ENCODE assay signal across 21 cellular contexts in genomic region chr12:109988274-109988673, GRCh38. TPM values are rescaled to one million over a fixed set of nuclear protein-coding genes. Genes with fewer than 3 reads are reported as not detected.
A peak's percentile ranks its signal among the peaks of the same experiment; 100 is the strongest.
DNase-seq lines count a peak whose midpoint lies in the region; ATAC-seq and TF ChIP-seq lines count a peak whose summit lies in the region.
"Had no signal": no experiment of that assay in that cellular context is flagged by ENCODE, and none has a peak within 500 bp of the region (broad histone marks: within the 10 kb centered on the region; RNA-seq: fewer than 3 reads in every experiment).

No MANE protein-coding gene starts in this region.

- TF ChIP-seq POLR2A in heart left ventricle (IDR thresholded peaks at IDR 0.05): no peak

- POLR2A ChIA-PET in WTC11 (lab: Charles Lee): no interaction called here

- no peaks in the 10 kb centered on the region for H3K9me3 Mint-ChIP-seq in HFFc6
- H3K9me3 Mint-ChIP-seq in WTC11: peaks cover 4% of the 10 kb centered on the region; the same call in 1 of the 2 replicates
- H3K9me3 Mint-ChIP-seq: CD8-positive, alpha-beta memory T cell had no signal

- H3K4me3 ChIP-seq in heart left ventricle (no peak overlapping the region), coronary artery (no peak overlapping the region)
- H3K4me3 ChIP-seq: BLaER1, HAP-1, MG63 had no signal

- peaks cover 18% of the 10 kb centered on the region for H3K36me3 Mint-ChIP-seq in HFFc6 (ENCODE audit: low read depth)
- peaks cover 27% of the 10 kb centered on the region for H3K36me3 Mint-ChIP-seq in WTC11

- 87 to 94% (median 93%) methylated on average over 10 of the region's 10 CpGs for WGBS in heart left ventricle, 4 donors

- H3K27me3 ChIP-seq in heart left ventricle: no peaks in the 10 kb centered on the region
- H3K27me3 ChIP-seq: BLaER1, MG63 had no signal

- intact Hi-C loops in heart left ventricle (cut with DNase I): no loop called here
- intact Hi-C loops in Right ventricle myocardium superior (cut with DNase I): no loop called here

- no peak for TF ChIP-seq CTCF in heart left ventricle (IDR thresholded peaks at IDR 0.05)
- no peak; the same call in 1 of the 2 replicates for TF ChIP-seq CTCF in HFFc6 (IDR thresholded peaks at IDR 0.05)
- TF ChIP-seq CTCF in WTC11 (IDR thresholded peaks at IDR 0.05): no peak
- TF ChIP-seq CTCF in coronary artery (IDR thresholded peaks at IDR 0.05): peak; percentile 13

- DNase-seq in heart left ventricle (no peak), Right ventricle myocardium superior (no peak), HFFc6 (no peak), WTC11 (ENCODE audit: low spot score) (no peak), coronary artery (ENCODE audit: low spot score) (no peak)
- DNase-seq in stimulated activated CD4-positive, alpha-beta T cell treated with anti-CD3 and anti-CD28 coated beads, Interleukin-12 subunit alpha, Interleukin-12 subunit beta, amount 100 ng/mL, for 4 hours: no peak
- DNase-seq: CD8-positive, alpha-beta memory T cell; GF-D8; MG63; NCI-H1092 treated with DMSO at 0.1 percent for 48 hours; NCI-H1694; NCI-H2107; NCI-H345; NCI-H526 treated with DMSO at 0.1 percent for 48 hours had no signal

- CTCF ChIA-PET in WTC11 (lab: Charles Lee): interaction anchor here (0.6 kb wide), 1 partner anchor 11 kb away, joined by 3 read pairs; the partner anchor contains the start of gene ANKRD13A

- peaks cover 0 to 37% (median 17%) of the 10 kb centered on the region in 12 donors for H3K4me1 ChIP-seq in heart left ventricle

- H3K4me1 Mint-ChIP-seq in HFFc6 (ENCODE audit: low read depth): peaks cover 40% of the 10 kb centered on the region
- H3K4me1 Mint-ChIP-seq in WTC11: peaks cover 14% of the 10 kb centered on the region

- H3K36me3 ChIP-seq in heart left ventricle: peaks cover 0 to 92% (median 84%) of the 10 kb centered on the region in 9 donors

- H3K27me3 Mint-ChIP-seq in HFFc6 (ENCODE audit: insufficient read depth) (peaks cover 5% of the 10 kb centered on the region), WTC11 (ENCODE audit: low read depth) (no peaks in the 10 kb centered on the region)
- H3K27me3 Mint-ChIP-seq: CD8-positive, alpha-beta memory T cell had no signal

- H3K27ac ChIP-seq in heart left ventricle (peak overlapping the region in 7 of 12 donors; percentile 16 to 57 (median 43)), coronary artery (no peak overlapping the region)
- H3K27ac ChIP-seq: BLaER1, HL-60, KMS-11, RWPE1 had no signal

- H3K27ac Mint-ChIP-seq in HFFc6 (peak overlapping the region; percentile 90), WTC11 (no peak overlapping the region)

- no peak for ATAC-seq in heart left ventricle
- ATAC-seq in Right ventricle myocardium superior (ENCODE audit: poor library complexity): no peak
- no peak for ATAC-seq in WTC11
- no peak for ATAC-seq in HG03196 (IDR thresholded peaks at IDR 0.05; ENCODE audit: unreplicated experiment)
- no peak for ATAC-seq in HG02763 (IDR thresholded peaks at IDR 0.05; ENCODE audit: unreplicated experiment)

- no peaks in the 10 kb centered on the region for H3K9me3 ChIP-seq in heart left ventricle
- H3K9me3 ChIP-seq: BLaER1, HAP-1, MG63 had no signal

- no peak overlapping the region for H3K4me3 Mint-ChIP-seq in HFFc6
- H3K4me3 Mint-ChIP-seq in WTC11: no peak overlapping the region
- H3K4me3 Mint-ChIP-seq: CD8-positive, alpha-beta memory T cell had no signal

TF ChIP-seq in WTC11, 78 proteins besides CTCF, POLR2A, EP300 and RAD21:
- TF ChIP-seq ATF6 (CRISPR knock-in tag; IDR thresholded peaks at IDR 0.05) (no peak), ZNF121 (CRISPR knock-in tag; IDR thresholded peaks at IDR 0.05) (peak; percentile 92)

RNA-seq across cellular contexts. Expression of gene GIT2, which starts 7.9 kb away (rescaled TPM):
- total RNA-seq in heart left ventricle (10 to 100 TPM; 28.5 to 56.7 (median 41.7) TPM), Right ventricle myocardium superior (41.5 TPM), WTC11 (2021) (21.4 to 22.3 TPM (median 21.7 TPM) in 3 replicates)
- polyA plus RNA-seq in heart left ventricle: 10 to 100 TPM; 17.4 to 33.9 TPM
- total RNA-seq in HFFc6 (2021; fragmentation: NEBNext Ultra II Directional; extraction: Animal tissue kit (Norgen Biotek cat#: 25700)): 10 to 100 TPM; 56.9 to 68.8 (median 64.9) TPM

RNA-seq across cellular contexts. Expression of gene ANKRD13A, which starts 11.0 kb away (rescaled TPM):
- total RNA-seq in heart left ventricle (10 to 100 TPM; 16.0 to 80.6 (median 24.4) TPM), Right ventricle myocardium superior (24.7 TPM), WTC11 (2021) (17.6 to 22.4 TPM (median 18.3 TPM) in 3 replicates)
- polyA plus RNA-seq in heart left ventricle: 10 to 100 TPM in 1 of 2 donors, 1 to 10 TPM in 1; 8.4 to 47.4 TPM
- total RNA-seq in HFFc6 (2021; fragmentation: NEBNext Ultra II Directional; extraction: Animal tissue kit (Norgen Biotek cat#: 25700)): 100 to 1,000 TPM; 133 to 150 (median 146) TPM

Comparison
In these comparisons a context has a peak if more than half of its experiments do, and no peak if none do; other contexts are left out.
1. H3K27ac ChIP-seq: peak in heart left ventricle (7 of 12); none in coronary artery (0 of 2).